ENCODE assay signal across 16 cellular contexts in the genomic region with DNA sequence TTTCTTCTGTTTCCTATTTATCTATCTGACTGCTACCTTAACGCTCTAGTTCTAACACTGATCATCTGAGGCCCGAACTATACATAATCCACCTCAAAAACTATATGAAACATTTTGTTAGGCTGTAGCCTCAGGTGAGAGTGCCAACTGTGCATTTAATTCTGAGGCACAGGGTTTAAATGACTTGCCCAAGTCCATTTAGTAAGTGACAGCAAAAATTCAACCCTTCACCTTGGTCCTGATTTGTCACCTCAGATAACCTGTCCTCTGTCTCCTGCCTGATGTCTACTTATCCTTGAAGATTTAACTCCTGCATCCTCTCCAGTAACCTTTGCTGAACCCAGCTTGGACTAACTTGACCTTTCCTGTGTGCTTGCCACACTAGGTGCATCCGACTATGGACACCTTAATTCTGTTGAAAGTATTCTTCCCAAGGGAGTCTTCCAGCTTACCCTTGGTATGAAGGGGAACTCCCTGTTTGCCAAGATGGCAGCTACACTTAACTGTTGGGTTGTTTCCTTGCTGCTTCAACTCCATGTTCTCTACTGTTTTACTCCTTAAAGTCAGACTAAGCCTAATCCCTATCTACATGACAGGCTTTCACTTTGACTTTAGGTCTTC. TPM values are rescaled to one million over a fixed set of nuclear protein-coding genes. Genes with fewer than 3 reads are reported as not detected.
DNase-seq lines count a peak whose midpoint lies in the region; ATAC-seq and TF ChIP-seq lines count a peak whose summit lies in the region.
"Had no signal": no experiment of that assay in that cellular context is flagged by ENCODE, and none has a peak within 500 bp of the region (broad histone marks: within the 10 kb centered on the region; RNA-seq: fewer than 3 reads in every experiment).

No MANE protein-coding gene starts in this region.

- CTCF ChIA-PET in activated naive CD4-positive, alpha-beta T cell treated with anti-CD3 and anti-CD28 coated beads, Interleukin-2, amount 10 ng/mL, durations not matched to agents 7 days and 5 days (lab: Charles Lee): no interaction called here

- H3K4me1 Mint-ChIP-seq in activated naive CD4-positive, alpha-beta T cell treated with anti-CD3 and anti-CD28 coated beads, Interleukin-2, amount 10 ng/mL, durations not matched to agents 7 days and 5 days: no peaks in the 10 kb centered on the region
- H3K4me1 Mint-ChIP-seq in IgD-negative memory B cell: peaks cover 0 to 6% (median 0%) of the 10 kb centered on the region in 3 donors
- peaks cover 0 to 7% of the 10 kb centered on the region in 2 donors for H3K4me1 Mint-ChIP-seq in effector memory CD8-positive, alpha-beta T cell (ENCODE audit: low read depth in 2 of 2)
- H3K4me1 Mint-ChIP-seq: neural crest cell had no signal

- H3K9ac ChIP-seq in smooth muscle cell (ENCODE audit: low read depth): no peak overlapping the region

- DNase-seq in activated naive CD4-positive, alpha-beta T cell treated with anti-CD3 and anti-CD28 coated beads, Interleukin-2, amount 10 ng/mL, durations not matched to agents 7 days and 5 days: no peak
- no peak for DNase-seq in activated naive CD4-positive, alpha-beta T cell treated with Interleukin-2 at 50 U/mL for 16 hours
- no peak for DNase-seq in effector memory CD8-positive, alpha-beta T cell
- DNase-seq in smooth muscle cell (lab: John Stamatoyannopoulos, UW; ENCODE audit: unreplicated experiment) (no peak), mucosa of descending colon (no peak), NCI-H2107 treated with DMSO at 0.1 percent for 48 hours (lab: John Stamatoyannopoulos, UW; ENCODE audit: unreplicated experiment) (no peak), MG63 (no peak)
- DNase-seq: activated CD4-positive, alpha-beta T cell treated with anti-CD3 and anti-CD28 coated beads, Interleukin-2, amount 50 U/mL, for 48 hours; activated T-cell treated with anti-CD3 and anti-CD28 coated beads, Interleukin-2, amount 50 U/mL, for 72 hours; dermis blood vessel endothelial cell; NCI-H2107; SJCRH30; stimulated activated CD4-positive, alpha-beta T cell treated with anti-CD3 and anti-CD28 coated beads, Interleukin-2, amount 100 ng/mL, for 24 hours had no signal

- H3K79me2 ChIP-seq in smooth muscle cell (ENCODE audit: low read depth): no peaks in the 10 kb centered on the region

- H3K27ac ChIP-seq in smooth muscle cell (ENCODE audit: low read depth): peak overlapping the region; percentile 33
- H3K27ac ChIP-seq: SJCRH30 had no signal

- H2AFZ ChIP-seq in smooth muscle cell (ENCODE audit: low read depth): no peak overlapping the region

- H3K27me3 ChIP-seq in smooth muscle cell (ENCODE audit: low read depth) (no peaks in the 10 kb centered on the region), MG63 (no peaks in the 10 kb centered on the region)
- H3K27me3 ChIP-seq: SJCRH30 had no signal

- H3K4me3 Mint-ChIP-seq in activated naive CD4-positive, alpha-beta T cell treated with anti-CD3 and anti-CD28 coated beads, Interleukin-2, amount 10 ng/mL, durations not matched to agents 7 days and 5 days: no peak overlapping the region
- H3K4me3 Mint-ChIP-seq in IgD-negative memory B cell: no peak overlapping the region
- no peak overlapping the region for H3K4me3 Mint-ChIP-seq in effector memory CD8-positive, alpha-beta T cell
- H3K4me3 Mint-ChIP-seq: activated T-cell treated with anti-CD3 and anti-CD28 coated beads, Interleukin-2, amount 50 U/mL, for 72 hours; neural crest cell had no signal

- H4K20me1 ChIP-seq in smooth muscle cell (ENCODE audit: low read depth): peaks cover 8% of the 10 kb centered on the region

- H3K9me3 Mint-ChIP-seq in activated naive CD4-positive, alpha-beta T cell treated with anti-CD3 and anti-CD28 coated beads, Interleukin-2, amount 10 ng/mL, durations not matched to agents 7 days and 5 days: no peaks in the 10 kb centered on the region
- H3K9me3 Mint-ChIP-seq in IgD-negative memory B cell: no peaks in the 10 kb centered on the region
- H3K9me3 Mint-ChIP-seq in effector memory CD8-positive, alpha-beta T cell: no peaks in the 10 kb centered on the region
- H3K9me3 Mint-ChIP-seq: activated T-cell treated with anti-CD3 and anti-CD28 coated beads, Interleukin-2, amount 50 U/mL, for 72 hours; neural crest cell had no signal

- no peak for ATAC-seq in effector memory CD8-positive, alpha-beta T cell (replicated peaks)
- ATAC-seq in mucosa of descending colon: no peak

- H3K9me3 ChIP-seq in smooth muscle cell (replicated peaks; ENCODE audit: low read depth): no peaks in the 10 kb centered on the region
- no peaks in the 10 kb centered on the region for H3K9me3 ChIP-seq in mucosa of descending colon
- no peaks in the 10 kb centered on the region for H3K9me3 ChIP-seq in MG63
- H3K9me3 ChIP-seq: SJCRH30 had no signal

- WGBS in smooth muscle cell (ENCODE audit: low lambda C conversion rate): 67% methylated on average over 3 of the region's 3 CpGs

- peaks cover 5% of the 10 kb centered on the region for H3F3A ChIP-seq in smooth muscle cell (ENCODE audit: low read depth)

- H3K36me3 ChIP-seq in smooth muscle cell (ENCODE audit: low read depth) (no peaks in the 10 kb centered on the region), mucosa of descending colon (ENCODE audit: low read depth) (peaks cover 3% of the 10 kb centered on the region), MG63 (peaks cover 19% of the 10 kb centered on the region)

- H3K27ac Mint-ChIP-seq in activated naive CD4-positive, alpha-beta T cell treated with anti-CD3 and anti-CD28 coated beads, Interleukin-2, amount 10 ng/mL, durations not matched to agents 7 days and 5 days: peak overlapping the region; percentile 47
- peak overlapping the region in 2 of 3 donors; percentile 8 to 25 for H3K27ac Mint-ChIP-seq in IgD-negative memory B cell
- H3K27ac Mint-ChIP-seq in effector memory CD8-positive, alpha-beta T cell: peak overlapping the region; percentile 15 to 71
- H3K27ac Mint-ChIP-seq: activated T-cell treated with anti-CD3 and anti-CD28 coated beads, Interleukin-2, amount 50 U/mL, for 72 hours had no signal

- no peak for TF ChIP-seq CTCF in smooth muscle cell (IDR thresholded peaks at IDR 0.05; ENCODE audit: borderline replicate concordance, insufficient read depth, poor library complexity, severe bottlenecking)
- no peak for TF ChIP-seq CTCF in mucosa of descending colon (IDR thresholded peaks at IDR 0.05)

- peaks cover 30% of the 10 kb centered on the region for H3K36me3 Mint-ChIP-seq in activated naive CD4-positive, alpha-beta T cell treated with anti-CD3 and anti-CD28 coated beads, Interleukin-2, amount 10 ng/mL, durations not matched to agents 7 days and 5 days
- no peaks in the 10 kb centered on the region for H3K36me3 Mint-ChIP-seq in IgD-negative memory B cell
- peaks cover 19% of the 10 kb centered on the region for H3K36me3 Mint-ChIP-seq in effector memory CD8-positive, alpha-beta T cell (ENCODE audit: insufficient read depth)

- no peak overlapping the region for H3K4me3 ChIP-seq in smooth muscle cell
- no peak overlapping the region for H3K4me3 ChIP-seq in mucosa of descending colon
- H3K4me3 ChIP-seq in MG63: no peak overlapping the region
- H3K4me3 ChIP-seq: lung, SJCRH30 had no signal

- H3K27me3 Mint-ChIP-seq in activated naive CD4-positive, alpha-beta T cell treated with anti-CD3 and anti-CD28 coated beads, Interleukin-2, amount 10 ng/mL, durations not matched to agents 7 days and 5 days: no peaks in the 10 kb centered on the region
- H3K27me3 Mint-ChIP-seq in IgD-negative memory B cell: no peaks in the 10 kb centered on the region
- no peaks in the 10 kb centered on the region for H3K27me3 Mint-ChIP-seq in effector memory CD8-positive, alpha-beta T cell

- H3K4me1 ChIP-seq in smooth muscle cell (ENCODE audit: low read depth) (no peaks in the 10 kb centered on the region), mucosa of descending colon (ENCODE audit: low read depth) (no peaks in the 10 kb centered on the region)
- H3K4me1 ChIP-seq: SJCRH30 had no signal

- intact Hi-C loops in mucosa of descending colon (cut with DNase I, micrococcal nuclease): no loop called here

- no peak overlapping the region for H3K4me2 ChIP-seq in smooth muscle cell

RNA-seq across cellular contexts. Expression of a gene that starts 23.5 kb away (rescaled TPM):
- polyA plus RNA-seq in IgD-negative memory B cell: 0.11 TPM
- 1.6 and 2.2 TPM in 2 replicates for total RNA-seq in smooth muscle cell
- polyA plus RNA-seq in smooth muscle cell: 1.00 and 2.0 TPM in 2 replicates
- 10 to 100 TPM in 2 of 3 donors, 1 to 10 TPM in 1; 9.4 to 27.1 (median 16.0) TPM for total RNA-seq in mucosa of descending colon
- total RNA-seq in MG63 (2014; rRNA removed; shearing (Covaris generic); ENCODE audit: low replicate concordance): 4.4 and 8.9 TPM in 2 replicates
